In genomic region chr2:216339456-216340279, GRCh38 we compare ENCODE assay signal across 8 cellular contexts. TPM values are rescaled to one million over a fixed set of nuclear protein-coding genes. Genes with fewer than 3 reads are reported as not detected.
DNase-seq lines count a peak whose midpoint lies in the region; ATAC-seq and TF ChIP-seq lines count a peak whose summit lies in the region.

No MANE protein-coding gene starts in this region.

- H3K36me3 ChIP-seq in endodermal cell (ENCODE audit: control insufficient read depth, insufficient read depth, low read length) = no peaks in the 10 kb centered on the region

- H3K27me3 ChIP-seq in endodermal cell (ENCODE audit: control insufficient read depth, insufficient read depth, low read length, poor library complexity, severe bottlenecking) = no peaks in the 10 kb centered on the region

- 0 to 33% methylated on average over 1 to 7 of the region's 7 CpGs for WGBS in endodermal cell (ENCODE audit: insufficient coverage in 1 of 2, insufficient read length in 1 of 2), 2 experiments

- no peaks in the 10 kb centered on the region for H3K9me3 Mint-ChIP-seq in endodermal cell

- H3K9me3 ChIP-seq in endodermal cell (ENCODE audit: control insufficient read depth, low read length) = no peaks in the 10 kb centered on the region

- peak overlapping the region; percentile 57 for H3K27ac ChIP-seq in endodermal cell (ENCODE audit: low read depth, low read length)

- peak overlapping the region; percentile 65 for H3K27ac Mint-ChIP-seq in endodermal cell

- H3K36me3 Mint-ChIP-seq in endodermal cell (ENCODE audit: low read depth) = no peaks in the 10 kb centered on the region

- no peak overlapping the region for H3K9ac ChIP-seq in endodermal cell (ENCODE audit: extremely low read depth, low read length, poor library complexity, severe bottlenecking)

- H3K4me3 Mint-ChIP-seq in endodermal cell = no peak overlapping the region

- DNase-seq in Daoy (ENCODE audit: low read depth) (peak; percentile 75), NCI-H2227 (lab: John Stamatoyannopoulos, UW; ENCODE audit: unreplicated experiment) (peak; percentile 88), endodermal cell (peak; percentile 92), mucosa of gallbladder (ENCODE audit: low spot score) (peak; percentile 15)
- DNase-seq in activated CD4-positive, alpha-beta T cell treated with anti-CD3 and anti-CD28 coated beads for 48 hours = no peak

- peaks cover 5% of the 10 kb centered on the region for H3K27me3 Mint-ChIP-seq in endodermal cell (ENCODE audit: insufficient read depth)

- H3K4me3 ChIP-seq in endodermal cell (ENCODE audit: low read length) = no peak overlapping the region

- peak; percentile 30 for TF ChIP-seq CTCF in endodermal cell (conservative IDR thresholded peaks at IDR 0.05)

- peaks cover 43% of the 10 kb centered on the region for H3K4me1 Mint-ChIP-seq in endodermal cell

- peaks cover 17% of the 10 kb centered on the region for H3K4me1 ChIP-seq in endodermal cell (ENCODE audit: control insufficient read depth, insufficient read depth, low read length)

- ATAC-seq in HG02970 (IDR thresholded peaks at IDR 0.05; ENCODE audit: low FRiP score, unreplicated experiment) = no peak
- no peak for ATAC-seq in GM18502 (IDR thresholded peaks at IDR 0.05; ENCODE audit: poor library complexity, unreplicated experiment)
- no peak for ATAC-seq in HG02642 (IDR thresholded peaks at IDR 0.05; ENCODE audit: poor library complexity, unreplicated experiment)

RNA-seq across cellular contexts. Expression of gene MARCHF4, which starts 32.6 kb away (rescaled TPM):
- 4.1 and 4.8 TPM in 2 replicates for total RNA-seq in Daoy (2014; rRNA removed; shearing (Covaris generic))
- under 1 TPM; 0.51 to 0.86 TPM for total RNA-seq in endodermal cell
- 1.5 TPM for polyA plus RNA-seq in endodermal cell (2013, experiment 1 of 2)
- polyA plus RNA-seq in endodermal cell (2013, experiment 2 of 2) = 2.9 TPM
- 0.09 TPM for total RNA-seq in mucosa of gallbladder
